In the genomic region with DNA sequence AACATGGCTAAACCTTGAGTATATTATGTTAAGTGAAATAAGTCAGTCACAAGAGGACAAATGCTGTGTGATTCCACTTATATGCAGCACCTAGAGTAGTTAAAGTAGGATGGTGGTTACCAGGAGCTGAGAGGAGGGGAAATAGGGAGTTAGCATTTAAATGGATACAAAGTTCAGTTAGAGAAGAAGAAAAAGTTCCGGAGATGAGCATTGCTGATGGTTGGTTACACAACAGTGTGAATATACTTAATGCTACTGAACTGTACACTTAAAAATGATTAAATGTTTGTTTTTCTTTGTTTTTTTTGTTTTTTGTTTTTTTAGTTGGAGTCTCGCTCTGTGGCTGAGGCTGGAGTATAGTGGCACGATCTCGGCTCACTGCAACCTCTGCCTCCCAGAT, we compare ENCODE assay signal across 1 cellular context.
TF ChIP-seq lines count a peak whose summit lies in the region.

No MANE protein-coding gene starts in this region.

TF ChIP-seq in HepG2, 621 proteins besides CTCF, POLR2A, EP300 and RAD21 (continued from another document):
- TF ChIP-seq, protein P1, sequence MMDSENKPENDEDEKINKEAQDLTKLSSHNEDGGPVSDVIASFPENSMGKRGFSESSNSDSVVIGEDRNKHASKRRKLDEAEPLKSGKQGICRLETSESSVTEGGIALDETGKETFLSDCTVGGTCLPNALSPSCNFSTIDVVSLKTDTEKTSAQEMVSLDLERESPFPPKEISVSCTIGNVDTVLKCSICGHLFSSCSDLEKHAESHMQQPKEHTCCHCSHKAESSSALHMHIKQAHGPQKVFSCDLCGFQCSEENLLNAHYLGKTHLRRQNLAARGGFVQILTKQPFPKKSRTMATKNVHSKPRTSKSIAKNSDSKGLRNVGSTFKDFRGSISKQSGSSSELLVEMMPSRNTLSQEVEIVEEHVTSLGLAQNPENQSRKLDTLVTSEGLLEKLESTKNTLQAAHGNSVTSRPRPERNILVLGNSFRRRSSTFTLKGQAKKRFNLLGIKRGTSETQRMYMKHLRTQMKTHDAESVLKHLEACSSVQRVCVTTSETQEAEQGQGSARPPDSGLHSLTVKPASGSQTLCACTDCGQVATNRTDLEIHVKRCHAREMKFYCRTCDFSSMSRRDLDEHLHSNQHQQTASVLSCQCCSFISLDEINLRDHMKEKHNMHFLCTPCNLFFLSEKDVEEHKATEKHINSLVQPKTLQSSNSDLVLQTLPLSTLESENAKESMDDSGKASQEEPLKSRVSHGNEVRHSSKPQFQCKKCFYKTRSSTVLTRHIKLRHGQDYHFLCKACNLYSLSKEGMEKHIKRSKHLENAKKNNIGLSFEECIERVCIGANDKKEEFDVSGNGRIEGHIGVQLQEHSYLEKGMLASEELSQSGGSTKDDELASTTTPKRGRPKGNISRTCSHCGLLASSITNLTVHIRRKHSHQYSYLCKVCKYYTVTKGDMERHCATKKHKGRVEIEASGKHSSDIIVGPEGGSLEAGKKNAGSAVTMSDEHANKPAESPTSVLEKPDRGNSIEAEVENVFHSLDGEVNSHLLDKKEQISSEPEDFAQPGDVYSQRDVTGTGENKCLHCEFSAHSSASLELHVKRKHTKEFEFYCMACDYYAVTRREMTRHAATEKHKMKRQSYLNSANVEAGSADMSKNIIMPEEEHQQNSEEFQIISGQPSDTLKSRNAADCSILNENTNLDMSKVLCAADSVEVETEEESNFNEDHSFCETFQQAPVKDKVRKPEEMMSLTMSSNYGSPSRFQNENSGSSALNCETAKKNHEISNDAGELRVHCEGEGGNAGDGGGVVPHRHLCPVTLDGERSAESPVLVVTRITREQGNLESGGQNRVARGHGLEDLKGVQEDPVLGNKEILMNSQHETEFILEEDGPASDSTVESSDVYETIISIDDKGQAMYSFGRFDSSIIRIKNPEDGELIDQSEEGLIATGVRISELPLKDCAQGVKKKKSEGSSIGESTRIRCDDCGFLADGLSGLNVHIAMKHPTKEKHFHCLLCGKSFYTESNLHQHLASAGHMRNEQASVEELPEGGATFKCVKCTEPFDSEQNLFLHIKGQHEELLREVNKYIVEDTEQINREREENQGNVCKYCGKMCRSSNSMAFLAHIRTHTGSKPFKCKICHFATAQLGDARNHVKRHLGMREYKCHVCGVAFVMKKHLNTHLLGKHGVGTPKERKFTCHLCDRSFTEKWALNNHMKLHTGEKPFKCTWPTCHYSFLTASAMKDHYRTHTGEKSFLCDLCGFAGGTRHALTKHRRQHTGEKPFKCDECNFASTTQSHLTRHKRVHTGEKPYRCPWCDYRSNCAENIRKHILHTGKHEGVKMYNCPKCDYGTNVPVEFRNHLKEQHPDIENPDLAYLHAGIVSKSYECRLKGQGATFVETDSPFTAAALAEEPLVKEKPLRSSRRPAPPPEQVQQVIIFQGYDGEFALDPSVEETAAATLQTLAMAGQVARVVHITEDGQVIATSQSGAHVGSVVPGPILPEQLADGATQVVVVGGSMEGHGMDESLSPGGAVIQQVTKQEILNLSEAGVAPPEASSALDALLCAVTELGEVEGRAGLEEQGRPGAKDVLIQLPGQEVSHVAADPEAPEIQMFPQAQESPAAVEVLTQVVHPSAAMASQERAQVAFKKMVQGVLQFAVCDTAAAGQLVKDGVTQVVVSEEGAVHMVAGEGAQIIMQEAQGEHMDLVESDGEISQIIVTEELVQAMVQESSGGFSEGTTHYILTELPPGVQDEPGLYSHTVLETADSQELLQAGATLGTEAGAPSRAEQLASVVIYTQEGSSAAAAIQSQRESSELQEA (CRISPR knock-in tag; IDR thresholded peaks at IDR 0.05; ENCODE audit: not compliant biosample characterization): no peak
- TF ChIP-seq, protein P2, sequence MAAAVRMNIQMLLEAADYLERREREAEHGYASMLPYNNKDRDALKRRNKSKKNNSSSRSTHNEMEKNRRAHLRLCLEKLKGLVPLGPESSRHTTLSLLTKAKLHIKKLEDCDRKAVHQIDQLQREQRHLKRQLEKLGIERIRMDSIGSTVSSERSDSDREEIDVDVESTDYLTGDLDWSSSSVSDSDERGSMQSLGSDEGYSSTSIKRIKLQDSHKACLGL (CRISPR knock-in tag; IDR thresholded peaks at IDR 0.05): no peak
- TF ChIP-seq, protein P3, sequence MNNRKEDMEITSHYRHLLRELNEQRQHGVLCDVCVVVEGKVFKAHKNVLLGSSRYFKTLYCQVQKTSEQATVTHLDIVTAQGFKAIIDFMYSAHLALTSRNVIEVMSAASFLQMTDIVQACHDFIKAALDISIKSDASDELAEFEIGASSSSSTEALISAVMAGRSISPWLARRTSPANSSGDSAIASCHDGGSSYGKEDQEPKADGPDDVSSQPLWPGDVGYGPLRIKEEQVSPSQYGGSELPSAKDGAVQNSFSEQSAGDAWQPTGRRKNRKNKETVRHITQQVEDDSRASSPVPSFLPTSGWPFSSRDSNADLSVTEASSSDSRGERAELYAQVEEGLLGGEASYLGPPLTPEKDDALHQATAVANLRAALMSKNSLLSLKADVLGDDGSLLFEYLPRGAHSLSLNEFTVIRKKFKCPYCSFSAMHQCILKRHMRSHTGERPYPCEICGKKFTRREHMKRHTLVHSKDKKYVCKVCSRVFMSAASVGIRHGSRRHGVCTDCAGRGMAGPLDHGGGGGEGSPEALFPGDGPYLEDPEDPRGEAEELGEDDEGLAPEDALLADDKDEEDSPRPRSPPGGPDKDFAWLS (CRISPR knock-in tag; IDR thresholded peaks at IDR 0.05; ENCODE audit: borderline replicate concordance): no peak
- TF ChIP-seq KDM2A (CRISPR knock-in tag; IDR thresholded peaks at IDR 0.05; ENCODE audit: borderline replicate concordance, low read depth): no peak
- no peak for TF ChIP-seq FOSL1 (CRISPR knock-in tag; IDR thresholded peaks at IDR 0.05; ENCODE audit: borderline replicate concordance)
- TF ChIP-seq ARID2 (CRISPR knock-in tag; IDR thresholded peaks at IDR 0.05; ENCODE audit: borderline replicate concordance): no peak
- TF ChIP-seq PPARG (CRISPR knock-in tag; conservative IDR thresholded peaks at IDR 0.05): 0 out of 2 replicates have a peak, but pooled peaks have one; percentile 47
- no peak for TF ChIP-seq IKZF4 (CRISPR knock-in tag; IDR thresholded peaks at IDR 0.05; ENCODE audit: borderline replicate concordance, low read depth, not compliant biosample characterization)
- TF ChIP-seq EZH2 (conservative IDR thresholded peaks at IDR 0.05; ENCODE audit: low read depth, low read length): no peak
- TF ChIP-seq ZNF337 (CRISPR knock-in tag; IDR thresholded peaks at IDR 0.05; ENCODE audit: borderline replicate concordance, low read depth): no peak
- TF ChIP-seq MZF1 (CRISPR knock-in tag; IDR thresholded peaks at IDR 0.05; ENCODE audit: borderline replicate concordance): no peak
- TF ChIP-seq SNAI1 (CRISPR knock-in tag; IDR thresholded peaks at IDR 0.05; ENCODE audit: borderline replicate concordance): no peak
- TF ChIP-seq NFIC (IDR thresholded peaks at IDR 0.05; ENCODE audit: low read length): 0 out of 2 replicates have a peak, but pooled peaks have one; percentile 25
- no peak for TF ChIP-seq ZNF333 (CRISPR knock-in tag; IDR thresholded peaks at IDR 0.05; ENCODE audit: borderline replicate concordance)
- TF ChIP-seq NFATC3 (CRISPR knock-in tag; IDR thresholded peaks at IDR 0.05): no peak
- TF ChIP-seq, protein P4, sequence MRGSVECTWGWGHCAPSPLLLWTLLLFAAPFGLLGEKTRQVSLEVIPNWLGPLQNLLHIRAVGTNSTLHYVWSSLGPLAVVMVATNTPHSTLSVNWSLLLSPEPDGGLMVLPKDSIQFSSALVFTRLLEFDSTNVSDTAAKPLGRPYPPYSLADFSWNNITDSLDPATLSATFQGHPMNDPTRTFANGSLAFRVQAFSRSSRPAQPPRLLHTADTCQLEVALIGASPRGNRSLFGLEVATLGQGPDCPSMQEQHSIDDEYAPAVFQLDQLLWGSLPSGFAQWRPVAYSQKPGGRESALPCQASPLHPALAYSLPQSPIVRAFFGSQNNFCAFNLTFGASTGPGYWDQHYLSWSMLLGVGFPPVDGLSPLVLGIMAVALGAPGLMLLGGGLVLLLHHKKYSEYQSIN (CRISPR knock-in tag; IDR thresholded peaks at IDR 0.05; ENCODE audit: borderline replicate concordance): no peak
TF ChIP-seq in HepG2: peak in this region for 28.
